ENCODE assay signal across 25 cellular contexts in the genomic region with DNA sequence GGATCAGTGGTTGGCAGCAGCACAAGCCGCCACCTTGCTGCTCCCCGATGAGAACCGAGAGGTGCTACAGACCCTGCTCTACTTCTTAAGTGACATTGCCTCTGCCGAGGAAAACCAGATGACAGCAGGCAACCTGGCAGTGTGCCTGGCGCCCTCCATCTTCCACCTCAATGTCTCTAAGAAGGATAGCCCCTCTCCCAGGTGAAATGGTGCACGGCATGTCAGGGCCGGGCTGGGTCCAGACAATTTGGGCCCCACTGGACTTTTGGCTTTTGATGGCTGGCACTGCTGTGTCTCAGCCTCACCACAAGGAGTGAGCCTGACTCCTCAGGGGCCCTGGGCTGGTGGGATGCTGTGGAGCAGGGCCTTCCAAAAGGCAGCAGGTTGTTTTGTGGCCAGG.
"Had no signal": no experiment of that assay in that cellular context is flagged by ENCODE, and none has a peak within 500 bp of the region (broad histone marks: within the 10 kb centered on the region; RNA-seq: fewer than 3 reads in every experiment).

No MANE protein-coding gene starts in this region.

- H3K27ac ChIP-seq: ascending aorta, colonic mucosa, epithelial cell of prostate, esophagus squamous epithelium, gastroesophageal sphincter, heart right ventricle had no signal

- ATAC-seq: activated CD4-positive, alpha-beta T cell treated with anti-CD3 and anti-CD28 coated beads for 36 hours; activated naive CD4-positive, alpha-beta T cell treated with anti-CD3 and anti-CD28 coated beads, Interleukin-2, amount 50 U/mL, for 72 hours; activated T-cell treated with anti-CD3 and anti-CD28 coated beads, Interleukin-2, amount 50 U/mL, for 72 hours; gastroesophageal sphincter; heart right ventricle; T-helper 17 cell had no signal

- H3K4me3 ChIP-seq: ascending aorta, colonic mucosa, esophagus squamous epithelium, gastroesophageal sphincter, heart right ventricle had no signal

- H3K4me1 ChIP-seq: ascending aorta, colonic mucosa, esophagus squamous epithelium, gastroesophageal sphincter had no signal

- H3K36me3 ChIP-seq: colonic mucosa had no signal

- H3K9me3 ChIP-seq: ascending aorta, colonic mucosa, esophagus squamous epithelium, gastroesophageal sphincter, heart right ventricle had no signal

- DNase-seq: activated CD4-positive, alpha-beta memory T cell treated with anti-CD3 and anti-CD28 coated beads, Interleukin-2, amount 10 ng/mL, durations not matched to agents 7 days and 5 days; activated CD4-positive, alpha-beta T cell treated with anti-CD3 and anti-CD28 coated beads for 36 hours; activated CD4-positive, alpha-beta T cell treated with anti-CD3 and anti-CD28 coated beads, Interleukin-2, amount 10 ng/mL, durations not matched to agents 24 days and 14 days; activated CD4-positive, alpha-beta T cell treated with anti-CD3 and anti-CD28 coated beads, Interleukin-2, amount 50 U/mL, for 4 hours; activated CD4-positive, CD25-positive, alpha-beta regulatory T cell; activated CD4-positive, CD25-positive, alpha-beta regulatory T cell treated with anti-CD3 and anti-CD28 coated beads, Interleukin-2, amount 50 U/mL, for 72 hours; activated gamma-delta T cell; activated naive CD4-positive, alpha-beta T cell; activated naive CD4-positive, alpha-beta T cell treated with anti-CD3 and anti-CD28 coated beads, Interleukin-2, amount 10 ng/mL, durations not matched to agents 7 days and 5 days; activated naive CD8-positive, alpha-beta T cell treated with anti-CD3 and anti-CD28 coated beads, Interleukin-2, amount 10 ng/mL, durations not matched to agents 7 days and 5 days; activated T-cell treated with anti-CD3 and anti-CD28 coated beads, Interleukin-2, amount 50 U/mL, for 72 hours; caudate nucleus; colonic mucosa; effector CD8-positive, alpha-beta T cell; esophagus squamous epithelium; foreskin melanocyte; heart right ventricle; SW 1271; T-helper 1 cell; T-helper 17 cell; T1000 had no signal

- H3K27me3 ChIP-seq: ascending aorta, colonic mucosa, esophagus squamous epithelium, gastroesophageal sphincter had no signal
